In genomic region chr5:172150514-172151425, GRCh38 we compare ENCODE assay signal across 1 cellular context.
TF ChIP-seq lines count a peak whose summit lies in the region.

No MANE protein-coding gene starts in this region.

TF ChIP-seq in K562, 482 proteins besides CTCF, POLR2A, EP300 and RAD21 (continued from another document and continues in another):
- TF ChIP-seq ARID4B (CRISPR knock-in tag; IDR thresholded peaks at IDR 0.05) (no peak), BRCA1 (IDR thresholded peaks at IDR 0.05) (no peak), BRCA1 (CRISPR knock-in tag; IDR thresholded peaks at IDR 0.05) (no peak), ZNF785 (CRISPR knock-in tag; IDR thresholded peaks at IDR 0.05) (no peak), PYGO2 (tag; IDR thresholded peaks at IDR 0.05) (no peak), NFIX (CRISPR knock-in tag; IDR thresholded peaks at IDR 0.05; ENCODE audit: low read depth) (no peak), THAP12 (CRISPR knock-in tag; IDR thresholded peaks at IDR 0.05) (no peak), HNRNPK (IDR thresholded peaks at IDR 0.05; ENCODE audit: low read depth, low read length, poor library complexity, severe bottlenecking) (no peak), ZNF175 (CRISPR knock-in tag; IDR thresholded peaks at IDR 0.05; ENCODE audit: low read depth) (no peak), HEY1 (CRISPR knock-in tag; IDR thresholded peaks at IDR 0.05; ENCODE audit: borderline replicate concordance) (no peak), ZNF280B (CRISPR knock-in tag; IDR thresholded peaks at IDR 0.05) (no peak), NFATC3 (IDR thresholded peaks at IDR 0.05) (no peak), CTBP1 (IDR thresholded peaks at IDR 0.05; ENCODE audit: borderline replicate concordance) (peak; percentile 87), MTA3 (IDR thresholded peaks at IDR 0.05; ENCODE audit: borderline replicate concordance) (peak; percentile 69; the same call in 1 of the 2 replicates), ARID2 (IDR thresholded peaks at IDR 0.05) (no peak), NCOA6 (IDR thresholded peaks at IDR 0.05) (no peak), ZFP1 (CRISPR knock-in tag; IDR thresholded peaks at IDR 0.05) (no peak), RNF219 (CRISPR knock-in tag; IDR thresholded peaks at IDR 0.05) (no peak), ZNF217 (CRISPR knock-in tag; IDR thresholded peaks at IDR 0.05) (no peak), CBX3 (IDR thresholded peaks at IDR 0.05; ENCODE audit: borderline replicate concordance in 1 of 2, low read length in 2 of 2) (no peak), TRIM28 (IDR thresholded peaks at IDR 0.05) (no peak), ZNF274 (IDR thresholded peaks at IDR 0.05; ENCODE audit: borderline replicate concordance, low read depth, low read length) (no peak), CEBPZ (IDR thresholded peaks at IDR 0.05; ENCODE audit: borderline replicate concordance, low read depth, low read length) (no peak), HMBOX1 (IDR thresholded peaks at IDR 0.05) (no peak), BCLAF1 (IDR thresholded peaks at IDR 0.05; ENCODE audit: borderline replicate concordance in 1 of 2, control insufficient read depth in 1 of 2, low read depth in 2 of 2, low read length in 1 of 2) (no peak), HINFP (tag; conservative IDR thresholded peaks at IDR 0.05; ENCODE audit: low read depth) (0 out of 2 replicates have a peak, but pooled peaks have one; percentile 20), CTCFL (IDR thresholded peaks at IDR 0.05; ENCODE audit: borderline replicate concordance, insufficient read depth, low read depth, low read length, poor library complexity, severe bottlenecking) (no peak), STAT5B (CRISPR knock-in tag; IDR thresholded peaks at IDR 0.05) (no peak), CREB3 (tag; conservative IDR thresholded peaks at IDR 0.05; ENCODE audit: low read depth) (no peak), ZNF717 (CRISPR knock-in tag; IDR thresholded peaks at IDR 0.05) (no peak), PCBP1 (IDR thresholded peaks at IDR 0.05; ENCODE audit: low read depth, low read length, poor library complexity, severe bottlenecking) (no peak), TEAD4 (IDR thresholded peaks at IDR 0.05; ENCODE audit: low read length) (peak; percentile 61; the same call in 1 of the 2 replicates), TEAD4 (CRISPR knock-in tag; IDR thresholded peaks at IDR 0.05; ENCODE audit: borderline replicate concordance) (no peak)
